ENCODE assay signal across 10 cellular contexts in the genomic region with DNA sequence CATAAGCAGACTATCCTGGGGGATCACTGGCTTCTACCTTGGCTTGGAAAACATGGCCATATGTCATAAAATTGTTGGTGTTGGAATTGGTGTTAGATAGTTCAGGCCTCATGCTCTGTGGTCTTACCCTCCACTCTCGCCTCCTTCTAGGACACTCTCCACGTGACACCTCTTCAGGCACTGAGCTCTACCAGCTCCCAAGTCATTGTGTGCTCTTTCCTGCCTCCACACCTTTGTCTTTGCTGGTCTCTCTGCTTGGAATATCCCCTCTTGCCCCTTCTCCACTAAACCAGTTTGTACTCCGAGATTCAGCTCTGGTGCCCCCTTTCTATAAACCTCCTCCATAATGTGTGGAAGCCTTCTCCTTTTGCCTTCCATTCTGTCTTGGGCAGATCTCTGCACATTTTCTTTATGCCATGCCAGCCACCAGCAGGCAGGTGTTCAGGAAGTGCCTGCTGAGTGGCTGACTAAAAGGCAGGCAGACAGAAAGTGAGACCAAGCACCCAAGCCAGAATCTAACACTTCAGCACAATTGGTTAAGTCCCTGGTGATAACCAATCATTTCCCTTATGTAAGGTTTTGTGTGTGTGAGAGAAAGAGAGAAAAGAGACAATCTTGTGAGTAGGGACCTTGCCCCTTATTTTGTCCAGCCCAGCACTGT. TPM values are rescaled to one million over a fixed set of nuclear protein-coding genes. Genes with fewer than 3 reads are reported as not detected.
DNase-seq lines count a peak whose midpoint lies in the region; ATAC-seq and TF ChIP-seq lines count a peak whose summit lies in the region.
"Had no signal": no experiment of that assay in that cellular context is flagged by ENCODE, and none has a peak within 500 bp of the region (broad histone marks: within the 10 kb centered on the region; RNA-seq: fewer than 3 reads in every experiment).

No MANE protein-coding gene starts in this region.

- H3K27me3 Mint-ChIP-seq in progenitor cell of endocrine pancreas: no peaks in the 10 kb centered on the region

- no peaks in the 10 kb centered on the region for H3K36me3 Mint-ChIP-seq in progenitor cell of endocrine pancreas (ENCODE audit: insufficient read depth)

- peak; percentile 79 for ATAC-seq in GM18868 (IDR thresholded peaks at IDR 0.05; ENCODE audit: unreplicated experiment)
- ATAC-seq in HG03064 (IDR thresholded peaks at IDR 0.05; ENCODE audit: low read depth, unreplicated experiment): peak; percentile 70

- no peaks in the 10 kb centered on the region for H4K20me1 ChIP-seq in BLaER1 treated with 17β-estradiol and CSF1 and Interleukin-3, amounts not matched to agents 10 nM and 100 nM

- peak overlapping the region in 8 of 11 experiments; percentile 4 to 72 (median 55); a peak in 14 of 22 replicates for H3K4me2 ChIP-seq in BLaER1 treated with 17β-estradiol and CSF1 and Interleukin-3, amounts not matched to agents 10 nM and 100 nM

- DNase-seq in RPMI8226: peak; percentile 88
- no peak for DNase-seq in progenitor cell of endocrine pancreas (ENCODE audit: low spot score, unreplicated experiment)
- no peak for DNase-seq in amniotic stem cell (lab: John Stamatoyannopoulos, UW)
- DNase-seq in KBM-7: no peak
- DNase-seq in inferior parietal cortex (ENCODE audit: extremely low spot score): no peak
- DNase-seq: sigmoid colon had no signal

- H3K9me3 ChIP-seq in BLaER1 treated with 17β-estradiol and CSF1 and Interleukin-3, amounts not matched to agents 10 nM and 100 nM (replicated peaks in 1 of 11): no peaks in the 10 kb centered on the region
- H3K9me3 ChIP-seq: sigmoid colon, vagina had no signal

- peak overlapping the region in 3 of 11 experiments; percentile 4 to 5 (median 5); a peak in 2 of 22 replicates for H3K27ac ChIP-seq in BLaER1 treated with 17β-estradiol and CSF1 and Interleukin-3, amounts not matched to agents 10 nM and 100 nM
- H3K27ac ChIP-seq: sigmoid colon, vagina had no signal

- no peak overlapping the region; a peak in 1 of 22 replicates for H3K9ac ChIP-seq in BLaER1 treated with 17β-estradiol and CSF1 and Interleukin-3, amounts not matched to agents 10 nM and 100 nM

- no peak overlapping the region for H3K4me3 Mint-ChIP-seq in progenitor cell of endocrine pancreas (ENCODE audit: low read depth)

- H3K27ac Mint-ChIP-seq in progenitor cell of endocrine pancreas: no peak overlapping the region

- no peak for TF ChIP-seq CTCF in progenitor cell of endocrine pancreas (IDR thresholded peaks at IDR 0.05; ENCODE audit: unreplicated experiment)

- H3K4me1 Mint-ChIP-seq in progenitor cell of endocrine pancreas (ENCODE audit: low read depth): peaks cover 8% of the 10 kb centered on the region

- H3K9me3 Mint-ChIP-seq in progenitor cell of endocrine pancreas (ENCODE audit: low read depth): no peaks in the 10 kb centered on the region

- H3K4me1 ChIP-seq in BLaER1 treated with 17β-estradiol and CSF1 and Interleukin-3, amounts not matched to agents 10 nM and 100 nM: peaks cover 0 to 23% (median 17%) of the 10 kb centered on the region in 10 experiments; a peak in 14 of 20 replicates
- H3K4me1 ChIP-seq: sigmoid colon had no signal

- H3K36me3 ChIP-seq in BLaER1 treated with 17β-estradiol and CSF1 and Interleukin-3, amounts not matched to agents 10 nM and 100 nM: no peaks in the 10 kb centered on the region; a peak in 1 of 22 replicates
- H3K36me3 ChIP-seq: sigmoid colon, vagina had no signal

- in situ Hi-C loops in KBM-7 (cut with MboI; ENCODE audit: low pct_unique_long_range_greater_than_20kb, low sequenced_read_pairs): no loop called here

- no peaks in the 10 kb centered on the region for H3K27me3 ChIP-seq in BLaER1 treated with 17β-estradiol and CSF1 and Interleukin-3, amounts not matched to agents 10 nM and 100 nM
- H3K27me3 ChIP-seq: sigmoid colon, vagina had no signal

- no peak overlapping the region for H3K4me3 ChIP-seq in BLaER1 treated with 17β-estradiol and CSF1 and Interleukin-3, amounts not matched to agents 10 nM and 100 nM
- H3K4me3 ChIP-seq: sigmoid colon, vagina had no signal

RNA-seq across cellular contexts. Expression of a gene that starts 37.7 kb away (rescaled TPM):
- total RNA-seq in progenitor cell of endocrine pancreas: 51.9 and 54.8 TPM in 2 replicates

RNA-seq across cellular contexts. Expression of a gene that starts 53.7 kb away (rescaled TPM):
- total RNA-seq in progenitor cell of endocrine pancreas: 25.1 and 27.0 TPM in 2 replicates
